8 cellular contexts compared by ENCODE assay signal in genomic region chr7:94289071-94289470, GRCh38.
DNase-seq lines count a peak whose midpoint lies in the region; ATAC-seq, FAIRE-seq and TF ChIP-seq lines count a peak whose summit lies in the region.

No MANE protein-coding gene starts in this region.

- peak; percentile 80 for FAIRE-seq in keratinocyte (lab: Jason Lieb, UNC)

- no peak overlapping the region for H2AFZ ChIP-seq in keratinocyte (ENCODE audit: control insufficient read depth, low read length)

- intact Hi-C loops in MCF 10A (cut with micrococcal nuclease) = loop anchor here (1.0 kb wide), 2 partner anchors 106 to 147 kb away; no protein-coding TSS in a partner anchor
- intact Hi-C loops in transverse colon (cut with DNase I; ENCODE audit: low total_unique reads) = loop anchor here (2.0 kb wide), 1 partner anchor 148 kb away; no protein-coding TSS in a partner anchor

- no peak overlapping the region for H3K4me2 ChIP-seq in keratinocyte (ENCODE audit: control insufficient read depth, extremely low read depth, insufficient read depth, low read depth, low read length)

- CTCF ChIA-PET in MCF 10A (lab: Yijun Ruan, JAX) = interaction anchor here (0.5 to 8.3 kb wide), 47 partner anchors 10 to 1403 kb away, joined by 3 to 121 read pairs (median 4); partner anchors contain the start of gene COL1A2

- H3K27ac ChIP-seq in keratinocyte (ENCODE audit: control insufficient read depth, insufficient read depth, low read length) = no peak overlapping the region
- no peak overlapping the region for H3K27ac ChIP-seq in transverse colon

- H3K36me3 ChIP-seq in keratinocyte (ENCODE audit: control insufficient read depth in 2 of 2, extremely low read depth in 1 of 2, insufficient read depth in 2 of 2, low read length in 2 of 2) (no peaks in the 10 kb centered on the region), transverse colon (no peaks in the 10 kb centered on the region)

- no peaks in the 10 kb centered on the region for H3K4me1 Mint-ChIP-seq in MCF 10A (ENCODE audit: insufficient read depth, unreplicated experiment)
- H3K4me1 Mint-ChIP-seq in activated T-helper 17 cell treated with anti-CD3 and anti-CD28 coated beads, Interleukin-2, amount 50 U/mL, for 72 hours = no peaks in the 10 kb centered on the region

- no peak for TF ChIP-seq POLR2A in transverse colon (IDR thresholded peaks at IDR 0.05)

- dilution Hi-C loops in keratinocyte (cut with MboI; ENCODE audit: extremely low pct_ligation_motif_present, low sequenced_read_pairs) = loop anchor here (25.0 kb wide), 1 partner anchor 148 kb away; no protein-coding TSS in a partner anchor

- H3K9me3 Mint-ChIP-seq in MCF 10A (ENCODE audit: unreplicated experiment) = no peaks in the 10 kb centered on the region
- peaks cover 6% of the 10 kb centered on the region for H3K9me3 Mint-ChIP-seq in activated T-helper 17 cell treated with anti-CD3 and anti-CD28 coated beads, Interleukin-2, amount 50 U/mL, for 72 hours

- no peaks in the 10 kb centered on the region for H3K79me2 ChIP-seq in keratinocyte (ENCODE audit: control insufficient read depth, insufficient read depth, low read length)

- H3K27me3 ChIP-seq in keratinocyte (ENCODE audit: control insufficient read depth, extremely low read depth, insufficient read depth, low read length) (peaks cover 7% of the 10 kb centered on the region), transverse colon (no peaks in the 10 kb centered on the region)

- H3K9me3 ChIP-seq in keratinocyte (ENCODE audit: control insufficient read depth, low read depth, low read length) = no peaks in the 10 kb centered on the region
- no peaks in the 10 kb centered on the region for H3K9me3 ChIP-seq in transverse colon

- no peaks in the 10 kb centered on the region for H3K9me1 ChIP-seq in keratinocyte (ENCODE audit: control insufficient read depth, extremely low read depth, insufficient read depth, low read length)

- no peaks in the 10 kb centered on the region for H4K20me1 ChIP-seq in keratinocyte (ENCODE audit: control insufficient read depth, extremely low read depth, insufficient read depth, low read length)

- POLR2A ChIA-PET in MCF 10A (lab: Yijun Ruan, JAX) = interaction anchor here (0.7 to 1.8 kb wide), 5 partner anchors 10 to 159 kb away, joined by 3 to 9 read pairs (median 3); partner anchors contain the start of gene COL1A2

- H3K27me3 Mint-ChIP-seq in MCF 10A (ENCODE audit: insufficient read depth, unreplicated experiment) = no peaks in the 10 kb centered on the region
- H3K27me3 Mint-ChIP-seq in activated T-helper 17 cell treated with anti-CD3 and anti-CD28 coated beads, Interleukin-2, amount 50 U/mL, for 72 hours = peaks cover 16% of the 10 kb centered on the region

- no peak overlapping the region for H3K9ac ChIP-seq in keratinocyte (ENCODE audit: control insufficient read depth, extremely low read depth, insufficient read depth, low read length)

- H3K36me3 Mint-ChIP-seq in MCF 10A (ENCODE audit: insufficient read depth, unreplicated experiment) = no peaks in the 10 kb centered on the region
- H3K36me3 Mint-ChIP-seq in activated T-helper 17 cell treated with anti-CD3 and anti-CD28 coated beads, Interleukin-2, amount 50 U/mL, for 72 hours (ENCODE audit: low read depth) = no peaks in the 10 kb centered on the region

- ATAC-seq in esophagus mucosa = no peak
- no peak for ATAC-seq in HG03175 (IDR thresholded peaks at IDR 0.05; ENCODE audit: unreplicated experiment)
- no peak for ATAC-seq in activated T-helper 17 cell treated with anti-CD3 and anti-CD28 coated beads, Interleukin-2, amount 50 U/mL, for 72 hours (replicated peaks)

- TF ChIP-seq CTCF in MCF 10A (IDR thresholded peaks at IDR 0.05; ENCODE audit: unreplicated experiment) (peak; percentile 74), keratinocyte (optimal IDR thresholded peaks at IDR 0.05 in 1 of 3, IDR thresholded peaks at IDR 0.05 in 1 of 3, conservative IDR thresholded peaks at IDR 0.05 in 1 of 3; ENCODE audit: extremely low read depth in 1 of 3, insufficient read depth in 2 of 3, low read length in 3 of 3) (peak; percentile 94 to 98 (median 96)), transverse colon (IDR thresholded peaks at IDR 0.05) (peak; percentile 65 to 75 (median 66))

- no peak for TF ChIP-seq EP300 in transverse colon (IDR thresholded peaks at IDR 0.05; ENCODE audit: low read depth)

- H3K4me1 ChIP-seq in keratinocyte (ENCODE audit: control insufficient read depth, extremely low read depth, insufficient read depth, low read length) (no peaks in the 10 kb centered on the region), transverse colon (no peaks in the 10 kb centered on the region)

- in situ Hi-C loops in transverse colon (cut with MboI; ENCODE audit: low pct_ligation_motif_present in 1 of 4, low pct_unique_long_range_greater_than_20kb in 1 of 4, low sequenced_read_pairs in 3 of 4) = no loop called here

- BruUV-seq in MCF 10A (replicated peaks; lab: Mats Ljungman, UMichigan) = no TSS peak

- H3K4me3 Mint-ChIP-seq in MCF 10A (ENCODE audit: unreplicated experiment) = no peak overlapping the region
- no peak overlapping the region for H3K4me3 Mint-ChIP-seq in activated T-helper 17 cell treated with anti-CD3 and anti-CD28 coated beads, Interleukin-2, amount 50 U/mL, for 72 hours

- peak; percentile 12 for DNase-seq in GOT3 (lab: John Stamatoyannopoulos, UW)
- peak; percentile 55 for DNase-seq in NCI-H345 treated with DMSO at 0.1 percent for 48 hours (lab: John Stamatoyannopoulos, UW; ENCODE audit: unreplicated experiment)
- peak; percentile 81 for DNase-seq in MCF 10A (ENCODE audit: unreplicated experiment)
- DNase-seq in keratinocyte (ENCODE audit: low read depth, low spot score) = no peak
- DNase-seq in transverse colon = peak; percentile 48

- no peak overlapping the region for H3K27ac Mint-ChIP-seq in MCF 10A (ENCODE audit: low read depth, unreplicated experiment)
- H3K27ac Mint-ChIP-seq in activated T-helper 17 cell treated with anti-CD3 and anti-CD28 coated beads, Interleukin-2, amount 50 U/mL, for 72 hours = no peak overlapping the region

- 30 to 42% methylated on average over 1 of the region's 1 CpG for WGBS in transverse colon (ENCODE audit: low coverage in 1 of 2), 2 donors

- H3K4me3 ChIP-seq in keratinocyte (ENCODE audit: control insufficient read depth in 2 of 3, extremely low read depth in 1 of 3, insufficient read depth in 2 of 3, low read depth in 1 of 3, low read length in 3 of 3) (no peak overlapping the region), transverse colon (no peak overlapping the region)
